ENCODE assay signal across 17 cellular contexts in genomic region chr17:40115101-40115436, GRCh38. TPM values are rescaled to one million over a fixed set of nuclear protein-coding genes. Genes with fewer than 3 reads are reported as not detected.
A peak's percentile ranks its signal among the peaks of the same experiment; 100 is the strongest.
DNase-seq lines count a peak whose midpoint lies in the region; ATAC-seq and TF ChIP-seq lines count a peak whose summit lies in the region.
"Had no signal": no experiment of that assay in that cellular context is flagged by ENCODE, and none has a peak within 500 bp of the region (broad histone marks: within the 10 kb centered on the region; RNA-seq: fewer than 3 reads in every experiment).

No MANE protein-coding gene starts in this region.

- H4K20me1 ChIP-seq in PC-3 (ENCODE audit: low read length) (no peaks in the 10 kb centered on the region), hepatocyte (ENCODE audit: insufficient read depth, poor library complexity, severe bottlenecking) (no peaks in the 10 kb centered on the region)

- DNase-seq in PC-3: no peak
- DNase-seq in hepatocyte (ENCODE audit: low spot score): no peak
- no peak for DNase-seq in psoas muscle
- DNase-seq in SK-N-DZ (ENCODE audit: low spot score): no peak
- no peak for DNase-seq in stimulated activated CD4-positive, alpha-beta T cell treated with anti-CD3 and anti-CD28 coated beads, Interleukin-15, amount 100 ng/mL, for 24 hours
- DNase-seq in NCI-H82 (lab: John Stamatoyannopoulos, UW): no peak
- DNase-seq: activated CD4-positive, alpha-beta T cell treated with anti-CD3 and anti-CD28 coated beads, Interleukin-2, amount 50 U/mL, for 4 hours; activated T-cell treated with anti-CD3 and anti-CD28 coated beads, Interleukin-2, amount 50 U/mL, for 4 hours; erythroblast; left lung; NCI-H2107; ovary; Peyer's patch; stimulated activated naive B cell treated with anti-CD40 and anti-IgM and Interleukin-4, amounts not matched to agents 10 μg/mL and 1 μg/mL and 100 μg/mL, for 72 hours had no signal

- H3K27ac ChIP-seq in C4-2B (peak overlapping the region; percentile 90), PC-3 (ENCODE audit: low read length) (peak overlapping the region; percentile 98), hepatocyte (peak overlapping the region; percentile 96), psoas muscle (peak overlapping the region; percentile 99)
- H3K27ac ChIP-seq: ovary had no signal

- H3F3A ChIP-seq in PC-3 (ENCODE audit: low read length, unreplicated experiment): peaks cover 4% of the 10 kb centered on the region

- H3K4me1 ChIP-seq in PC-3 (ENCODE audit: insufficient read depth, low read length): peaks cover 48% of the 10 kb centered on the region
- H3K4me1 ChIP-seq in hepatocyte (ENCODE audit: insufficient read depth): peaks cover 53% of the 10 kb centered on the region
- H3K4me1 ChIP-seq in psoas muscle: peaks cover 44% of the 10 kb centered on the region

- BruUV-seq in PC-3 (replicated peaks; lab: Mats Ljungman, UMichigan): no TSS peak

- no peak overlapping the region for H3K9ac ChIP-seq in PC-3 (ENCODE audit: low read length)

- H3K9me2 ChIP-seq in PC-3 (replicated peaks; ENCODE audit: low read length): no peaks in the 10 kb centered on the region
- H3K9me2 ChIP-seq in hepatocyte (replicated peaks; ENCODE audit: insufficient read depth): no peaks in the 10 kb centered on the region

- H2AFZ ChIP-seq in PC-3 (ENCODE audit: low read length) (no peak overlapping the region), hepatocyte (no peak overlapping the region)

- H3K9me3 ChIP-seq in PC-3 (ENCODE audit: low read length) (no peaks in the 10 kb centered on the region), hepatocyte (ENCODE audit: low read depth) (no peaks in the 10 kb centered on the region), psoas muscle (no peaks in the 10 kb centered on the region)
- H3K9me3 ChIP-seq: left lung, ovary, Peyer's patch had no signal

- peak overlapping the region; percentile 86; the same call in 1 of the 2 replicates for H3K4me2 ChIP-seq in PC-3 (ENCODE audit: low read length)
- peak overlapping the region; percentile 5 for H3K4me2 ChIP-seq in hepatocyte

- intact Hi-C loops in PC-3 (cut with micrococcal nuclease) (no loop called here), psoas muscle (cut with DNase I) (no loop called here)

- POLR2A ChIA-PET in PC-3 (lab: Charles Lee; ENCODE audit: unreplicated experiment): no interaction called here

- H3K27me3 ChIP-seq in PC-3 (ENCODE audit: low read length) (no peaks in the 10 kb centered on the region), hepatocyte (no peaks in the 10 kb centered on the region), psoas muscle (ENCODE audit: insufficient read depth in 3 of 3, low read length in 2 of 3) (no peaks in the 10 kb centered on the region)
- H3K27me3 ChIP-seq: left lung, ovary, Peyer's patch had no signal

- no peak for TF ChIP-seq CTCF in C4-2B (conservative IDR thresholded peaks at IDR 0.05)
- TF ChIP-seq CTCF in PC-3 (conservative IDR thresholded peaks at IDR 0.05; ENCODE audit: low read depth, low read length): no peak
- TF ChIP-seq CTCF in hepatocyte (IDR thresholded peaks at IDR 0.05; ENCODE audit: poor library complexity): no peak
- TF ChIP-seq CTCF in psoas muscle (IDR thresholded peaks at IDR 0.05): no peak

- 49% methylated on average over 2 of the region's 2 CpGs for WGBS in hepatocyte (ENCODE audit: low lambda C conversion rate, missing lambda C conversion rate)
- WGBS in psoas muscle, 3 donors: 32 to 49% (median 38%) methylated on average over 2 of the region's 2 CpGs

- no peaks in the 10 kb centered on the region for H3K36me3 ChIP-seq in PC-3 (ENCODE audit: low read depth, low read length)
- H3K36me3 ChIP-seq in hepatocyte (replicated peaks; ENCODE audit: insufficient read depth, low read depth): no peaks in the 10 kb centered on the region
- peaks cover 0 to 6% of the 10 kb centered on the region in 2 donors for H3K36me3 ChIP-seq in psoas muscle (ENCODE audit: insufficient read depth in 1 of 2, low read depth in 1 of 2)
- H3K36me3 ChIP-seq: left lung, ovary, Peyer's patch had no signal

- H3K79me2 ChIP-seq in PC-3 (ENCODE audit: low read length): peaks cover under 1% of the 10 kb centered on the region; the same call in 1 of the 2 replicates
- H3K79me2 ChIP-seq in hepatocyte: peaks cover 13% of the 10 kb centered on the region

- H3K4me3 ChIP-seq in PC-3 (ENCODE audit: low read length) (no peak overlapping the region), hepatocyte (no peak overlapping the region), psoas muscle (no peak overlapping the region)
- H3K4me3 ChIP-seq: left lung, ovary, Peyer's patch had no signal

- CTCF ChIA-PET in PC-3 (lab: Charles Lee): no interaction called here

- no peak for ATAC-seq in PC-3
- ATAC-seq in psoas muscle: no peak
- no peak for ATAC-seq in HG03520 (IDR thresholded peaks at IDR 0.05; ENCODE audit: unreplicated experiment)
- ATAC-seq: activated naive CD4-positive, alpha-beta T cell treated with anti-CD3 and anti-CD28 coated beads, Interleukin-2, amount 50 U/mL, for 72 hours; activated T-cell treated with anti-CD3 and anti-CD28 coated beads, Interleukin-2, amount 50 U/mL, for 4 hours; left lung; stimulated activated naive B cell treated with anti-CD40 and anti-IgM and Interleukin-4, amounts not matched to agents 10 μg/mL and 1 μg/mL and 100 μg/mL, for 72 hours had no signal

RNA-seq across cellular contexts. Expression of gene MSL1, which starts 6.7 kb away (rescaled TPM):
- 22.2 and 38.1 TPM in 2 replicates for total RNA-seq in PC-3 (2014; rRNA removed)
- total RNA-seq in hepatocyte: 71.9 and 81.6 TPM in 2 replicates
- polyA plus RNA-seq in hepatocyte: 26.7 and 31.4 TPM in 2 replicates
- 10 to 100 TPM; 63.3 to 75.6 (median 69.0) TPM for total RNA-seq in psoas muscle
- 10 to 100 TPM; 48.6 to 84.7 (median 56.4) TPM for polyA plus RNA-seq in psoas muscle
- 56.4 and 63.1 TPM in 2 replicates for polyA plus RNA-seq in SK-N-DZ (2014; cell fraction: cytosol; rRNA removed)
- 122 and 188 TPM in 2 replicates for polyA plus RNA-seq in SK-N-DZ (2014; cell fraction: nucleus; rRNA removed)

RNA-seq across cellular contexts. Expression of gene NR1D1, which starts 14.7 kb away (rescaled TPM):
- 7.1 and 9.2 TPM in 2 replicates for total RNA-seq in PC-3 (2014; rRNA removed)
- 2.3 and 3.0 TPM in 2 replicates for total RNA-seq in hepatocyte
- polyA plus RNA-seq in hepatocyte: 6.9 and 7.1 TPM in 2 replicates
- 10 to 100 TPM; 29.4 to 88.7 (median 51.0) TPM for total RNA-seq in psoas muscle
- polyA plus RNA-seq in psoas muscle: 10 to 100 TPM; 21.4 to 41.6 (median 24.4) TPM
- 2.2 and 2.4 TPM in 2 replicates for polyA plus RNA-seq in SK-N-DZ (2014; cell fraction: cytosol; rRNA removed)
- polyA plus RNA-seq in SK-N-DZ (2014; cell fraction: nucleus; rRNA removed): 1.3 and 1.4 TPM in 2 replicates

RNA-seq across cellular contexts. Expression of gene CASC3, which starts 25.3 kb away (rescaled TPM):
- total RNA-seq in PC-3 (2014; rRNA removed): 27.3 and 39.2 TPM in 2 replicates
- total RNA-seq in hepatocyte: 26.7 and 30.2 TPM in 2 replicates
- polyA plus RNA-seq in hepatocyte: 33.0 and 37.5 TPM in 2 replicates
- total RNA-seq in psoas muscle: 10 to 100 TPM; 43.9 to 76.7 (median 57.1) TPM
- 10 to 100 TPM; 34.5 to 53.6 (median 38.6) TPM for polyA plus RNA-seq in psoas muscle
- 65.4 and 77.8 TPM in 2 replicates for polyA plus RNA-seq in SK-N-DZ (2014; cell fraction: cytosol; rRNA removed)
- 81.3 and 103 TPM in 2 replicates for polyA plus RNA-seq in SK-N-DZ (2014; cell fraction: nucleus; rRNA removed)

RNA-seq across cellular contexts. Expression of gene THRA, which starts 52.3 kb away (rescaled TPM):
- total RNA-seq in PC-3 (2014; rRNA removed): 6.6 and 11.2 TPM in 2 replicates
- 35.3 and 40.2 TPM in 2 replicates for total RNA-seq in hepatocyte
- 20.7 and 22.5 TPM in 2 replicates for polyA plus RNA-seq in hepatocyte
- total RNA-seq in psoas muscle: 10 to 100 TPM; 39.5 to 55.1 (median 42.9) TPM
- polyA plus RNA-seq in psoas muscle: 10 to 100 TPM in 2 of 3 donors, 1 to 10 TPM in 1; 9.5 to 60.0 (median 29.0) TPM
- 20.7 and 29.0 TPM in 2 replicates for polyA plus RNA-seq in SK-N-DZ (2014; cell fraction: cytosol; rRNA removed)
- 11.1 and 12.1 TPM in 2 replicates for polyA plus RNA-seq in SK-N-DZ (2014; cell fraction: nucleus; rRNA removed)
